ENCODE assay signal across 17 cellular contexts in the genomic region with DNA sequence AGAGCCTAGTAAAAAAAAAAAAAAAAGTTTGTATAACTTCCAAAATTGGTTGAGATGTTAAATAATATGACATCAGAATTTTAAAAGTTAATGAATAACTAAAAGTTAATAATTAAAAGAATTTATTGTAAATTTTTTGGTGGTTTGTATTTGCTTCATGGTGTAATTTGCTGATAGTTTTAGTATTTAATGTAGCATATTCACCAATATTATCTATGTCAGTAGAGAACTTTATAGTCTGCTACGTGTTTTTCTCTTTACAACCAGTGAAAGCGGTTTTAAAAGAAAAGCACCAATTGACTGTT. TPM values are rescaled to one million over a fixed set of nuclear protein-coding genes. Genes with fewer than 3 reads are reported as not detected.
DNase-seq lines count a peak whose midpoint lies in the region; ATAC-seq, FAIRE-seq and TF ChIP-seq lines count a peak whose summit lies in the region.
"Had no signal": no experiment of that assay in that cellular context is flagged by ENCODE, and none has a peak within 500 bp of the region (broad histone marks: within the 10 kb centered on the region; RNA-seq: fewer than 3 reads in every experiment).

No MANE protein-coding gene starts in this region.

- no peak overlapping the region for H3K18ac ChIP-seq in trophoblast cell (ENCODE audit: low read length)

- no peaks in the 10 kb centered on the region for H3K79me1 ChIP-seq in trophoblast cell (ENCODE audit: low read length)

- no peak overlapping the region for H4K12ac ChIP-seq in trophoblast cell (ENCODE audit: low read depth, low read length)

- H3K9me3 ChIP-seq in A673 (ENCODE audit: low read depth, low read length, poor library complexity, severe bottlenecking): no peaks in the 10 kb centered on the region
- H3K9me3 ChIP-seq in OCI-LY7 (ENCODE audit: low read length): no peaks in the 10 kb centered on the region
- no peaks in the 10 kb centered on the region for H3K9me3 ChIP-seq in trophoblast cell (ENCODE audit: insufficient read depth, low read depth, low read length)
- no peaks in the 10 kb centered on the region for H3K9me3 ChIP-seq in gastroesophageal sphincter
- H3K9me3 ChIP-seq: MG63, SJSA1 had no signal

- no peak overlapping the region for H3K4me3 ChIP-seq in A673 (ENCODE audit: low read depth, low read length, poor library complexity, severe bottlenecking)
- no peak overlapping the region for H3K4me3 ChIP-seq in OCI-LY7 (ENCODE audit: low read depth, low read length, poor library complexity, severe bottlenecking)
- no peak overlapping the region for H3K4me3 ChIP-seq in trophoblast cell (ENCODE audit: low read depth, low read length)
- no peak overlapping the region for H3K4me3 ChIP-seq in gastroesophageal sphincter
- H3K4me3 ChIP-seq: MG63, SJSA1 had no signal

- H2AK5ac ChIP-seq in trophoblast cell (ENCODE audit: low read length): no peak overlapping the region

- no peak overlapping the region for H3K23ac ChIP-seq in trophoblast cell (ENCODE audit: low read length)

- H2AFZ ChIP-seq in OCI-LY7 (ENCODE audit: low read length) (no peak overlapping the region), trophoblast cell (ENCODE audit: insufficient read depth, low read length, poor library complexity) (no peak overlapping the region)

- H2BK12ac ChIP-seq in trophoblast cell (ENCODE audit: low read length): no peak overlapping the region

- H3K27ac ChIP-seq in A673 (ENCODE audit: low read depth, low read length, poor library complexity, severe bottlenecking) (no peak overlapping the region), OCI-LY7 (ENCODE audit: low read depth, low read length, poor library complexity, severe bottlenecking) (no peak overlapping the region), trophoblast cell (ENCODE audit: low read depth, low read length) (no peak overlapping the region), gastroesophageal sphincter (no peak overlapping the region)
- H3K27ac ChIP-seq: SJSA1 had no signal

- no peak overlapping the region for H3K9ac ChIP-seq in trophoblast cell (ENCODE audit: low read length)

- no peak for TF ChIP-seq POLR2A in gastroesophageal sphincter (IDR thresholded peaks at IDR 0.05)

- H3K9me2 ChIP-seq in OCI-LY7 (ENCODE audit: insufficient read depth, low read length): no peaks in the 10 kb centered on the region

- H4K20me1 ChIP-seq in OCI-LY7 (ENCODE audit: insufficient read depth, low read length): no peaks in the 10 kb centered on the region

- no peak overlapping the region for H4K91ac ChIP-seq in trophoblast cell (ENCODE audit: low read depth, low read length)

- H3K4ac ChIP-seq in trophoblast cell (ENCODE audit: low read depth, low read length): no peak overlapping the region

- no peak overlapping the region for H4K8ac ChIP-seq in trophoblast cell (ENCODE audit: low read depth, low read length)

- TF ChIP-seq EP300 in gastroesophageal sphincter (IDR thresholded peaks at IDR 0.05): no peak

- no TSS peak for BruUV-seq in A673 (replicated peaks; lab: Mats Ljungman, UMichigan)
- BruUV-seq in OCI-LY7 (replicated peaks; lab: Mats Ljungman, UMichigan): no TSS peak

- TF ChIP-seq CTCF in A673 (conservative IDR thresholded peaks at IDR 0.05; ENCODE audit: low read depth, low read length) (0 out of 2 replicates have a peak, but pooled peaks have one; percentile 4), OCI-LY7 (conservative IDR thresholded peaks at IDR 0.05; ENCODE audit: low read length) (0 out of 2 replicates have a peak, but pooled peaks have one; percentile 23), gastroesophageal sphincter (IDR thresholded peaks at IDR 0.05) (peak in 1 of 4 experiments; percentile 2)

- H2BK5ac ChIP-seq in trophoblast cell (ENCODE audit: low read depth, low read length, poor library complexity): no peak overlapping the region

- no peak overlapping the region for H3K14ac ChIP-seq in trophoblast cell (ENCODE audit: low read length)

- peak; percentile 15 for FAIRE-seq in frontal cortex (lab: Jason Lieb, UNC)
- FAIRE-seq: H1 had no signal

- no peak for DNase-seq in A673 (ENCODE audit: low spot score)
- no peak for DNase-seq in OCI-LY7 (ENCODE audit: low spot score)
- DNase-seq in frontal cortex (ENCODE audit: low spot score in 2 of 2): no peak
- no peak for DNase-seq in NCI-H2227 treated with DMSO at 0.1 percent for 48 hours (lab: John Stamatoyannopoulos, UW)
- no peak for DNase-seq in trophoblast cell
- DNase-seq in NCI-H2171 treated with DMSO at 0.1 percent for 48 hours (lab: John Stamatoyannopoulos, UW): no peak
- DNase-seq: CD4-positive, CD25-positive, alpha-beta regulatory T cell; MG63; NCI-H1092 treated with DMSO at 0.1 percent for 48 hours; NCI-H1694; NCI-H2107; NCI-H446; SW 1271 had no signal

- WGBS in trophoblast cell (ENCODE audit: extremely low coverage, insufficient coverage, insufficient read length): no CpG with 5 or more reads among the region's 2 CpGs
- WGBS in gastroesophageal sphincter (ENCODE audit: low coverage in 1 of 2), 2 donors: 86 to 100% methylated on average over 2 of the region's 2 CpGs

- intact Hi-C loops in A673 (cut with micrococcal nuclease; ENCODE audit: unreplicated experiment): no loop called here
- intact Hi-C loops in OCI-LY7 (cut with micrococcal nuclease; ENCODE audit: unreplicated experiment): loop anchor here (1.0 kb wide), 1 partner anchor 115 kb away; no protein-coding TSS in a partner anchor

- H3K27me3 ChIP-seq in A673 (replicated peaks; ENCODE audit: insufficient read depth, low read depth, low read length, poor library complexity): no peaks in the 10 kb centered on the region
- H3K27me3 ChIP-seq in trophoblast cell (ENCODE audit: insufficient read depth, low read length): no peaks in the 10 kb centered on the region
- H3K27me3 ChIP-seq in gastroesophageal sphincter: no peaks in the 10 kb centered on the region
- H3K27me3 ChIP-seq: MG63, SJSA1 had no signal

- ATAC-seq in GM18873 (IDR thresholded peaks at IDR 0.05; ENCODE audit: low FRiP score, unreplicated experiment): peak; percentile 5
- no peak for ATAC-seq in gastroesophageal sphincter

- H3K4me1 ChIP-seq in A673 (ENCODE audit: insufficient read depth, low read length, poor library complexity, severe bottlenecking) (no peaks in the 10 kb centered on the region), OCI-LY7 (ENCODE audit: insufficient read depth, low read length, poor library complexity, severe bottlenecking) (no peaks in the 10 kb centered on the region), trophoblast cell (ENCODE audit: control insufficient read depth in 1 of 2, insufficient read depth in 2 of 2, low read length in 2 of 2) (no peaks in the 10 kb centered on the region), gastroesophageal sphincter (no peaks in the 10 kb centered on the region)
- H3K4me1 ChIP-seq: SJSA1 had no signal

- no peaks in the 10 kb centered on the region for H3K36me3 ChIP-seq in A673 (ENCODE audit: insufficient read depth, low read length, poor library complexity, severe bottlenecking)
- H3K36me3 ChIP-seq in OCI-LY7 (ENCODE audit: insufficient read depth, low read length): no peaks in the 10 kb centered on the region
- H3K36me3 ChIP-seq in trophoblast cell (ENCODE audit: control insufficient read depth in 1 of 2, insufficient read depth in 2 of 2, low read length in 2 of 2): no peaks in the 10 kb centered on the region
- no peaks in the 10 kb centered on the region for H3K36me3 ChIP-seq in gastroesophageal sphincter
- H3K36me3 ChIP-seq: MG63, SJSA1 had no signal

- H3K4me2 ChIP-seq in OCI-LY7 (ENCODE audit: low read length): no peak overlapping the region
- no peak overlapping the region for H3K4me2 ChIP-seq in trophoblast cell (ENCODE audit: low read length)

- CTCF ChIA-PET in A673 (lab: Charles Lee): no interaction called here
- CTCF ChIA-PET in OCI-LY7 (lab: Charles Lee; ENCODE audit: unreplicated experiment): interaction anchor here (1.4 kb wide), 1 partner anchor 115 kb away, joined by 5 read pairs; no protein-coding TSS in a partner anchor

- no peak overlapping the region for H2BK120ac ChIP-seq in trophoblast cell (ENCODE audit: insufficient read depth, low read length, poor library complexity)

- POLR2A ChIA-PET in A673 (lab: Charles Lee; ENCODE audit: low non-redundant PET): no interaction called here
- POLR2A ChIA-PET in OCI-LY7 (lab: Charles Lee): no interaction called here

- H3K79me2 ChIP-seq in OCI-LY7 (ENCODE audit: insufficient read depth, low read depth, low read length) (no peaks in the 10 kb centered on the region), trophoblast cell (ENCODE audit: control insufficient read depth, insufficient read depth, low read length, poor library complexity) (no peaks in the 10 kb centered on the region)

RNA-seq across cellular contexts. Expression of a gene that starts 51.8 kb away (rescaled TPM):
- not detected in 2 replicates for total RNA-seq in A673 (2021)
- total RNA-seq in OCI-LY7 (2014; rRNA removed; shearing (Covaris generic)): not detected in 2 replicates
- total RNA-seq in OCI-LY7 (2022): not detected in 2 replicates
- 0.41 TPM for total RNA-seq in frontal cortex
- 0.01 TPM in 1 of 2 replicates, not detected in the other for polyA plus RNA-seq in trophoblast cell (2013)
- 10 to 100 TPM; 21.5 to 68.2 (median 38.5) TPM for total RNA-seq in gastroesophageal sphincter
- total RNA-seq: CD4-positive, CD25-positive, alpha-beta regulatory T cell; H1; SJSA1 had no signal
- polyA plus RNA-seq: CD4-positive, CD25-positive, alpha-beta regulatory T cell had no signal

Comparison
In these comparisons a context has a peak if more than half of its experiments do, and no peak if none do; other contexts are left out.
1. RNA of a gene that starts 51.8 kb away (total RNA-seq): 21.5 to 68.2 TPM in gastroesophageal sphincter; 0.41 TPM in frontal cortex (single experiment), not detected in A673 and not detected in OCI-LY7; every median in the first group is over 10 times any median in the second.